In genomic region chr19:39126593-39127187, GRCh38 we compare ENCODE assay signal across 8 cellular contexts. TPM values are rescaled to one million over a fixed set of nuclear protein-coding genes. Genes with fewer than 3 reads are reported as not detected.
DNase-seq lines count a peak whose midpoint lies in the region; ATAC-seq and TF ChIP-seq lines count a peak whose summit lies in the region.

No MANE protein-coding gene starts in this region.

- DNase-seq in AG20443 (ENCODE audit: low spot score) = peak; percentile 63
- peak; percentile 51 for DNase-seq in HPDE6-E6E7 (ENCODE audit: extremely low spot score)
- DNase-seq in amniotic epithelial cell (ENCODE audit: low read depth) = peak; percentile 49
- peak; percentile 91 for DNase-seq in kidney tubule cell (ENCODE audit: low spot score)
- DNase-seq in caudate nucleus (lab: John Stamatoyannopoulos, UW) = no peak
- no peak for DNase-seq in GM13976 (ENCODE audit: low spot score)

- TF ChIP-seq CTCF in GM13976 (IDR thresholded peaks at IDR 0.05; ENCODE audit: borderline replicate concordance, control extremely low read depth, extremely low read depth, insufficient read depth, missing control alignments) = no peak

- H3K27ac ChIP-seq in temporal lobe (ENCODE audit: low read depth, low read length) (peak overlapping the region; percentile 20), caudate nucleus (ENCODE audit: low read depth, low read length) (no peak overlapping the region)

- ATAC-seq in GM21825 (IDR thresholded peaks at IDR 0.05; ENCODE audit: unreplicated experiment) = no peak

- in situ Hi-C loops in GM13976 (cut with MboI; ENCODE audit: low sequenced_read_pairs, unreplicated experiment) = loop anchor here (10.0 kb wide), 1 partner anchor 208 kb away; the partner anchor contains the start of gene GMFG

RNA-seq across cellular contexts. Expression of gene PAK4, which starts 1.1 kb away (rescaled TPM):
- 2.7 TPM for total RNA-seq in temporal lobe

RNA-seq across cellular contexts. Expression of gene ACP7, which starts 42.5 kb away (rescaled TPM):
- total RNA-seq in temporal lobe = not detected

Comparison
In these comparisons a context has a peak if more than half of its experiments do, and no peak if none do; other contexts are left out.
1. DNase-seq: peak in AG20443 (single experiment), HPDE6-E6E7 (single experiment), amniotic epithelial cell (single experiment) and kidney tubule cell (single experiment); none in caudate nucleus (0 of 61) and GM13976 (single experiment).